Comparison of ENCODE assay signal across 15 cellular contexts in the genomic region with DNA sequence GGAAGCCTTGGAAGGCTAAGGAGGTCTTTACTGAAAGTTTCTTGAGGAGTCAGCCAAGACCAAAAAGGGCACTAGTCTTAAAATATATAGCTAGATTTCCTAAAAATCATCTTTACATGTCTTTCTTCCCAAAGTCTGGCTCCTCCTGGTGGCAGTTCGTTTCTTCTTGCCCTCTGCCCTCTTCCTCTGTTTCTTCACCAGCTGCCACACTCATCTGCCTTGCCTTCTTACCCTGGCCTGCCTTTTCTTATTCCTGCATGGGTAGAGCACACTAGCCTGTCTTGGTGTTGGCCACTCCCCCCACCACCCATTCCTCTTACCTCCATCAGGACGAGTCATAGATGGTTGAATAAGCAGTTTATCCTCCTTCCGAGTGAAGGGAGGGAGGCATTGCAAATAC.
A peak's percentile ranks its signal among the peaks of the same experiment; 100 is the strongest.
DNase-seq lines count a peak whose midpoint lies in the region; TF ChIP-seq lines count a peak whose summit lies in the region.
"Had no signal": no experiment of that assay in that cellular context is flagged by ENCODE, and none has a peak within 500 bp of the region (broad histone marks: within the 10 kb centered on the region; RNA-seq: fewer than 3 reads in every experiment).

No MANE protein-coding gene starts in this region.

- no peak overlapping the region for H3T11ph ChIP-seq in H9 (ENCODE audit: low read length)

- no peak overlapping the region for H3K27ac ChIP-seq in H9 (ENCODE audit: insufficient read length, low read depth, low read length)
- H3K27ac ChIP-seq: colonic mucosa had no signal

- H3K23ac ChIP-seq in H9 (ENCODE audit: insufficient read length, low read depth, low read length): no peak overlapping the region

- no peak overlapping the region for H3K18ac ChIP-seq in H9 (ENCODE audit: insufficient read length, low read depth, low read length)

- H4K91ac ChIP-seq in H9 (ENCODE audit: insufficient read length, low read depth, low read length): no peak overlapping the region

- H3K4me1 ChIP-seq in H9 (ENCODE audit: insufficient read depth, low read length): no peaks in the 10 kb centered on the region
- H3K4me1 ChIP-seq: colonic mucosa had no signal

- H3K36me3 Mint-ChIP-seq in H9 (ENCODE audit: insufficient read depth in 1 of 3, low read depth in 3 of 3): no peaks in the 10 kb centered on the region
- H3K36me3 Mint-ChIP-seq in activated T-helper 1 cell treated with anti-CD3 and anti-CD28 coated beads, Interleukin-12 subunit alpha, Interleukin-12 subunit beta, Interleukin-2, Interleukin-4 antibody, amounts not matched to agents 30 ng/mL and 10 ng/mL and 1 ng/mL, durations not matched to agents 14 hours and 24 hours and 36 hours (ENCODE audit: low read depth): no peaks in the 10 kb centered on the region
- H3K36me3 Mint-ChIP-seq in activated CD4-positive, alpha-beta memory T cell treated with anti-CD3 and anti-CD28 coated beads, Interleukin-2, amount 10 ng/mL, durations not matched to agents 7 days and 5 days (ENCODE audit: low read depth): no peaks in the 10 kb centered on the region

- H2AK5ac ChIP-seq in H9 (ENCODE audit: insufficient read length, low read length): no peak overlapping the region

- H3K79me2 ChIP-seq in H9 (ENCODE audit: insufficient read depth, low read length): no peaks in the 10 kb centered on the region

- H2BK5ac ChIP-seq in H9 (ENCODE audit: insufficient read length, low read length): no peak overlapping the region

- no peak overlapping the region for H3K4me3 Mint-ChIP-seq in H9
- no peak overlapping the region for H3K4me3 Mint-ChIP-seq in activated T-helper 1 cell treated with anti-CD3 and anti-CD28 coated beads, Interleukin-12 subunit alpha, Interleukin-12 subunit beta, Interleukin-2, Interleukin-4 antibody, amounts not matched to agents 30 ng/mL and 10 ng/mL and 1 ng/mL, durations not matched to agents 14 hours and 24 hours and 36 hours
- no peak overlapping the region for H3K4me3 Mint-ChIP-seq in activated CD4-positive, alpha-beta memory T cell treated with anti-CD3 and anti-CD28 coated beads, Interleukin-2, amount 10 ng/mL, durations not matched to agents 7 days and 5 days

- H4K5ac ChIP-seq in H9 (ENCODE audit: insufficient read length, low read depth, low read length): no peak overlapping the region

- no peak overlapping the region for H2BK12ac ChIP-seq in H9 (ENCODE audit: insufficient read length, low read depth, low read length)

- no peak overlapping the region for H2AFZ ChIP-seq in H9 (ENCODE audit: low read length)

- CTCF ChIA-PET in activated CD4-positive, alpha-beta memory T cell treated with anti-CD3 and anti-CD28 coated beads, Interleukin-2, amount 10 ng/mL, durations not matched to agents 7 days and 5 days (lab: Charles Lee): no interaction called here

- no peak overlapping the region for H3K9ac ChIP-seq in H9 (ENCODE audit: extremely low read depth, insufficient read length, low read length)

- H2BK120ac ChIP-seq in H9 (ENCODE audit: low read depth, low read length, poor library complexity, severe bottlenecking): no peak overlapping the region

- H3K23me2 ChIP-seq in H9 (ENCODE audit: insufficient read length, low read depth, low read length, poor library complexity, severe bottlenecking): no peaks in the 10 kb centered on the region

- no peak overlapping the region for H3K56ac ChIP-seq in H9 (ENCODE audit: insufficient read length, low read depth, low read length)

- no peak overlapping the region for H4K8ac ChIP-seq in H9 (replicated peaks; ENCODE audit: insufficient read length, low read depth, low read length)

- H3K79me1 ChIP-seq in H9 (ENCODE audit: insufficient read depth, low read depth, low read length, poor library complexity, severe bottlenecking): no peaks in the 10 kb centered on the region

- POLR2A ChIA-PET in activated CD4-positive, alpha-beta memory T cell treated with anti-CD3 and anti-CD28 coated beads, Interleukin-2, amount 10 ng/mL, durations not matched to agents 7 days and 5 days (lab: Charles Lee): no interaction called here

- no peaks in the 10 kb centered on the region; a peak in 2 of 4 replicates for H3K4me1 Mint-ChIP-seq in H9
- H3K4me1 Mint-ChIP-seq in activated T-helper 1 cell treated with anti-CD3 and anti-CD28 coated beads, Interleukin-12 subunit alpha, Interleukin-12 subunit beta, Interleukin-2, Interleukin-4 antibody, amounts not matched to agents 30 ng/mL and 10 ng/mL and 1 ng/mL, durations not matched to agents 14 hours and 24 hours and 36 hours (ENCODE audit: low read depth): no peaks in the 10 kb centered on the region
- no peaks in the 10 kb centered on the region for H3K4me1 Mint-ChIP-seq in activated CD4-positive, alpha-beta memory T cell treated with anti-CD3 and anti-CD28 coated beads, Interleukin-2, amount 10 ng/mL, durations not matched to agents 7 days and 5 days

- no peak overlapping the region for H3K4me3 ChIP-seq in fibroblast of pulmonary artery (replicated peaks; ENCODE audit: low read depth, low read length)
- H3K4me3 ChIP-seq: colonic mucosa had no signal

- WGBS in H9 (ENCODE audit: extremely low coverage, insufficient read length, low lambda C conversion rate): no CpG with 5 or more reads among the region's 3 CpGs

- TF ChIP-seq CTCF in AG09319 (IDR thresholded peaks at IDR 0.05; ENCODE audit: low read depth, low read length): peak; percentile 9; the same call in 1 of the 2 replicates
- TF ChIP-seq CTCF in H9 (conservative IDR thresholded peaks at IDR 0.05): peak; percentile 59
- TF ChIP-seq CTCF in fibroblast of pulmonary artery (IDR thresholded peaks at IDR 0.05; ENCODE audit: low read length, missing control alignments): peak; percentile 34

- H2BK15ac ChIP-seq in H9 (ENCODE audit: low read depth, low read length): no peak overlapping the region

- H3K4me2 ChIP-seq in H9 (ENCODE audit: insufficient read depth, insufficient read length, low read length): no peak overlapping the region

- no peaks in the 10 kb centered on the region for H3K9me3 Mint-ChIP-seq in H9
- no peaks in the 10 kb centered on the region for H3K9me3 Mint-ChIP-seq in activated T-helper 1 cell treated with anti-CD3 and anti-CD28 coated beads, Interleukin-12 subunit alpha, Interleukin-12 subunit beta, Interleukin-2, Interleukin-4 antibody, amounts not matched to agents 30 ng/mL and 10 ng/mL and 1 ng/mL, durations not matched to agents 14 hours and 24 hours and 36 hours
- no peaks in the 10 kb centered on the region for H3K9me3 Mint-ChIP-seq in activated CD4-positive, alpha-beta memory T cell treated with anti-CD3 and anti-CD28 coated beads, Interleukin-2, amount 10 ng/mL, durations not matched to agents 7 days and 5 days

- no peak overlapping the region for H2BK20ac ChIP-seq in H9 (ENCODE audit: low read depth, low read length, poor library complexity, severe bottlenecking)

- no peak for DNase-seq in AG09319 (ENCODE audit: extremely low read depth, low read depth)
- DNase-seq in H9: peak; percentile 40
- DNase-seq in RPMI7951 (ENCODE audit: low read depth): peak; percentile 19
- DNase-seq in fibroblast of pulmonary artery (ENCODE audit: low read depth): peak; percentile 13
- no peak for DNase-seq in activated T-helper 1 cell treated with anti-CD3 and anti-CD28 coated beads, Interleukin-12 subunit alpha, Interleukin-12 subunit beta, Interleukin-2, Interleukin-4 antibody, amounts not matched to agents 30 ng/mL and 10 ng/mL and 1 ng/mL, durations not matched to agents 14 hours and 24 hours and 36 hours (ENCODE audit: low spot score)
- no peak for DNase-seq in activated CD4-positive, alpha-beta memory T cell treated with anti-CD3 and anti-CD28 coated beads, Interleukin-2, amount 10 ng/mL, durations not matched to agents 7 days and 5 days
- DNase-seq in NCI-H1436 treated with DMSO at 0.1 percent for 48 hours (lab: John Stamatoyannopoulos, UW): no peak
- no peak for DNase-seq in A172 (ENCODE audit: low spot score)
- DNase-seq: activated naive CD4-positive, alpha-beta T cell treated with anti-CD3 and anti-CD28 coated beads, Interleukin-2, amount 50 U/mL, for 16 hours; colonic mucosa; kidney glomerular epithelial cell; NCI-H1092; RPMI8226; stimulated activated naive CD8-positive, alpha-beta T cell treated with anti-CD3 and anti-CD28 coated beads, Interleukin-15, Interleukin-2, amounts not matched to agents 100 U/mL and 50 U/mL, for 24 hours; T-helper 9 cell had no signal

- no peaks in the 10 kb centered on the region for H3K27me3 ChIP-seq in H9 (ENCODE audit: insufficient read depth, low read length)

- no peak overlapping the region for H3K4ac ChIP-seq in H9 (ENCODE audit: low read depth, low read length)

- no peaks in the 10 kb centered on the region; the same call in 1 of the 2 replicates for H3K27me3 Mint-ChIP-seq in H9 (ENCODE audit: low read depth)
- peaks cover 13% of the 10 kb centered on the region for H3K27me3 Mint-ChIP-seq in activated T-helper 1 cell treated with anti-CD3 and anti-CD28 coated beads, Interleukin-12 subunit alpha, Interleukin-12 subunit beta, Interleukin-2, Interleukin-4 antibody, amounts not matched to agents 30 ng/mL and 10 ng/mL and 1 ng/mL, durations not matched to agents 14 hours and 24 hours and 36 hours (ENCODE audit: insufficient read depth)
- H3K27me3 Mint-ChIP-seq in activated CD4-positive, alpha-beta memory T cell treated with anti-CD3 and anti-CD28 coated beads, Interleukin-2, amount 10 ng/mL, durations not matched to agents 7 days and 5 days: peaks cover 22% of the 10 kb centered on the region

- intact Hi-C loops in activated T-helper 1 cell treated with anti-CD3 and anti-CD28 coated beads, Interleukin-12 subunit alpha, Interleukin-12 subunit beta, Interleukin-2, Interleukin-4 antibody, amounts not matched to agents 30 ng/mL and 10 ng/mL and 1 ng/mL, durations not matched to agents 14 hours and 24 hours and 36 hours (cut with micrococcal nuclease): no loop called here

- no peak overlapping the region for H3K14ac ChIP-seq in H9 (ENCODE audit: insufficient read depth, low read length)

- no peak overlapping the region for H3K27ac Mint-ChIP-seq in H9
- no peak overlapping the region for H3K27ac Mint-ChIP-seq in activated T-helper 1 cell treated with anti-CD3 and anti-CD28 coated beads, Interleukin-12 subunit alpha, Interleukin-12 subunit beta, Interleukin-2, Interleukin-4 antibody, amounts not matched to agents 30 ng/mL and 10 ng/mL and 1 ng/mL, durations not matched to agents 14 hours and 24 hours and 36 hours
- H3K27ac Mint-ChIP-seq in activated CD4-positive, alpha-beta memory T cell treated with anti-CD3 and anti-CD28 coated beads, Interleukin-2, amount 10 ng/mL, durations not matched to agents 7 days and 5 days: no peak overlapping the region

- no peaks in the 10 kb centered on the region for H4K20me1 ChIP-seq in H9 (ENCODE audit: control insufficient read depth, insufficient read depth, insufficient read length)

- no peaks in the 10 kb centered on the region for H3K9me3 ChIP-seq in H9 (ENCODE audit: control insufficient read depth, low read depth, low read length)
- H3K9me3 ChIP-seq: colonic mucosa had no signal

Comparison
In these comparisons a context has a peak if more than half of its experiments do, and no peak if none do; other contexts are left out.
1. DNase-seq: peak in H9 (single experiment), RPMI7951 (single experiment) and fibroblast of pulmonary artery (single experiment); none in AG09319 (single experiment), activated T-helper 1 cell treated with anti-CD3 and anti-CD28 coated beads, Interleukin-12 subunit alpha, Interleukin-12 subunit beta, Interleukin-2, Interleukin-4 antibody, amounts not matched to agents 30 ng/mL and 10 ng/mL and 1 ng/mL, durations not matched to agents 14 hours and 24 hours and 36 hours (single experiment), activated CD4-positive, alpha-beta memory T cell treated with anti-CD3 and anti-CD28 coated beads, Interleukin-2, amount 10 ng/mL, durations not matched to agents 7 days and 5 days (single experiment), NCI-H1436 treated with DMSO at 0.1 percent for 48 hours (single experiment) and A172 (single experiment).
2. CTCF ChIP-seq: peak in every context shown above with its lines; median percentile 59 in H9; 34 in fibroblast of pulmonary artery; 9 in AG09319.